ENCODE assay signal across 22 cellular contexts in genomic region chr6:167687035-167687720, GRCh38.
"Had no signal": no experiment of that assay in that cellular context is flagged by ENCODE, and none has a peak within 500 bp of the region (broad histone marks: within the 10 kb centered on the region; RNA-seq: fewer than 3 reads in every experiment).

No MANE protein-coding gene starts in this region.

- H3K27me3 ChIP-seq: adrenal gland, ascending aorta, gastrocnemius medialis, transverse colon had no signal

- H3K9me3 Mint-ChIP-seq: activated T-cell treated with anti-CD3 and anti-CD28 coated beads, Interleukin-2, amount 50 U/mL, for 24 hours; activated T-helper 17 cell treated with anti-CD3 and anti-CD28 coated beads, Interleukin-2, amount 50 U/mL, for 72 hours; endodermal cell had no signal

- H3K27ac ChIP-seq: adrenal gland, ascending aorta, coronary artery, esophagus squamous epithelium, gastrocnemius medialis, transverse colon had no signal

- DNase-seq: activated T-cell treated with anti-CD3 and anti-CD28 coated beads, Interleukin-2, amount 50 U/mL, for 24 hours; adrenal gland; central memory CD4-positive, alpha-beta T cell; endodermal cell; esophagus squamous epithelium; gastrocnemius medialis; head of caudate nucleus; hypothalamus; left cardiac atrium; mesendoderm; mucosa of descending colon; small intestine; stimulated activated CD4-positive, alpha-beta T cell treated with anti-CD3 and anti-CD28 coated beads, Interleukin-15, amount 100 ng/mL, for 24 hours; stimulated activated CD8-positive, alpha-beta memory T cell treated with anti-CD3 and anti-CD28 coated beads, Interleukin-4, amount 100 ng/mL, for 48 hours; stimulated activated naive B cell treated with anti-CD40 and anti-IgM and Interleukin-4, amounts not matched to agents 10 μg/mL and 1 μg/mL and 100 μg/mL, for 72 hours; transverse colon had no signal

- H3K4me3 Mint-ChIP-seq: activated naive CD8-positive, alpha-beta T cell; activated T-cell treated with anti-CD3 and anti-CD28 coated beads, Interleukin-2, amount 50 U/mL, for 24 hours; activated T-helper 17 cell treated with anti-CD3 and anti-CD28 coated beads, Interleukin-2, amount 50 U/mL, for 72 hours; endodermal cell; stimulated activated naive B cell treated with anti-CD40 and anti-IgM and Interleukin-4, amounts not matched to agents 10 μg/mL and 1 μg/mL and 100 μg/mL, for 72 hours; WTC11 had no signal

- H3K9me3 ChIP-seq: adrenal gland, ascending aorta, esophagus squamous epithelium, gastrocnemius medialis, mucosa of descending colon, transverse colon had no signal

- H3K4me3 ChIP-seq: adrenal gland, ascending aorta, coronary artery, esophagus squamous epithelium, gastrocnemius medialis, mucosa of descending colon, transverse colon had no signal

- ATAC-seq: activated T-helper 17 cell treated with anti-CD3 and anti-CD28 coated beads, Interleukin-2, amount 50 U/mL, for 72 hours; gastrocnemius medialis; left cardiac atrium; mucosa of descending colon; sciatic nerve; stimulated activated naive B cell treated with anti-CD40 and anti-IgM and Interleukin-4, amounts not matched to agents 10 μg/mL and 1 μg/mL and 100 μg/mL, for 72 hours; WTC11 had no signal

- H3K4me1 ChIP-seq: ascending aorta had no signal

- H3K27ac Mint-ChIP-seq: activated naive CD8-positive, alpha-beta T cell; activated T-cell treated with anti-CD3 and anti-CD28 coated beads, Interleukin-2, amount 50 U/mL, for 24 hours; activated T-helper 17 cell treated with anti-CD3 and anti-CD28 coated beads, Interleukin-2, amount 50 U/mL, for 72 hours; endodermal cell; stimulated activated naive B cell treated with anti-CD40 and anti-IgM and Interleukin-4, amounts not matched to agents 10 μg/mL and 1 μg/mL and 100 μg/mL, for 72 hours; WTC11 had no signal

- H3K36me3 ChIP-seq: adrenal gland, ascending aorta, esophagus squamous epithelium, gastrocnemius medialis, transverse colon had no signal

- H3K4me1 Mint-ChIP-seq: activated T-helper 17 cell treated with anti-CD3 and anti-CD28 coated beads, Interleukin-2, amount 50 U/mL, for 72 hours had no signal

- H3K36me3 Mint-ChIP-seq: activated naive CD8-positive, alpha-beta T cell; stimulated activated naive B cell treated with anti-CD40 and anti-IgM and Interleukin-4, amounts not matched to agents 10 μg/mL and 1 μg/mL and 100 μg/mL, for 72 hours; WTC11 had no signal
